Comparison of ENCODE assay signal across 8 cellular contexts in genomic region chr4:143381171-143382118, GRCh38. TPM values are rescaled to one million over a fixed set of nuclear protein-coding genes. Genes with fewer than 3 reads are reported as not detected.
A peak's percentile ranks its signal among the peaks of the same experiment; 100 is the strongest.
DNase-seq lines count a peak whose midpoint lies in the region; ATAC-seq and TF ChIP-seq lines count a peak whose summit lies in the region.

No MANE protein-coding gene starts in this region.

- intact Hi-C loops in cardiac septum (cut with DNase I) = loop anchor here (2.0 kb wide), 1 partner anchor 45 kb away; the partner anchor contains the start of gene GAB1

- ATAC-seq in GM18502 (IDR thresholded peaks at IDR 0.05; ENCODE audit: poor library complexity, unreplicated experiment) = peak; percentile 51
- peak; percentile 36 for ATAC-seq in HG02763 (IDR thresholded peaks at IDR 0.05; ENCODE audit: unreplicated experiment)

- DNase-seq in SK-N-DZ (ENCODE audit: low spot score) (peak; percentile 30), cardiac septum (ENCODE audit: low spot score) (peak; percentile 88), retinal pigment epithelial cell (ENCODE audit: low read depth) (peak; percentile 62), epidermal melanocyte (ENCODE audit: insufficient read length, low spot score) (no peak), mesenteric fat pad (ENCODE audit: low spot score) (no peak), NOMO-1 (lab: John Stamatoyannopoulos, UW; ENCODE audit: unreplicated experiment in 2 of 2) (no peak)

- no peak for TF ChIP-seq CTCF in retinal pigment epithelial cell (conservative IDR thresholded peaks at IDR 0.05; ENCODE audit: low read depth, low read length)

- H3K4me3 ChIP-seq in retinal pigment epithelial cell (ENCODE audit: low read length) = no peak overlapping the region

RNA-seq across cellular contexts. Expression of gene GAB1, which starts 44.8 kb away (rescaled TPM):
- 6.3 and 6.6 TPM in 2 replicates for polyA plus RNA-seq in SK-N-DZ (2014; cell fraction: cytosol; rRNA removed)
- polyA plus RNA-seq in SK-N-DZ (2014; cell fraction: nucleus; rRNA removed) = 7.7 and 13.0 TPM in 2 replicates
- total RNA-seq in cardiac septum = 90.8 TPM
- total RNA-seq in mesenteric fat pad = 30.2 TPM

Comparison
In these comparisons a context has a peak if more than half of its experiments do, and no peak if none do; other contexts are left out.
1. DNase-seq: peak in SK-N-DZ (single experiment), cardiac septum (single experiment) and retinal pigment epithelial cell (single experiment); none in epidermal melanocyte (single experiment), mesenteric fat pad (single experiment) and NOMO-1 (0 of 2).